In the genomic region with DNA sequence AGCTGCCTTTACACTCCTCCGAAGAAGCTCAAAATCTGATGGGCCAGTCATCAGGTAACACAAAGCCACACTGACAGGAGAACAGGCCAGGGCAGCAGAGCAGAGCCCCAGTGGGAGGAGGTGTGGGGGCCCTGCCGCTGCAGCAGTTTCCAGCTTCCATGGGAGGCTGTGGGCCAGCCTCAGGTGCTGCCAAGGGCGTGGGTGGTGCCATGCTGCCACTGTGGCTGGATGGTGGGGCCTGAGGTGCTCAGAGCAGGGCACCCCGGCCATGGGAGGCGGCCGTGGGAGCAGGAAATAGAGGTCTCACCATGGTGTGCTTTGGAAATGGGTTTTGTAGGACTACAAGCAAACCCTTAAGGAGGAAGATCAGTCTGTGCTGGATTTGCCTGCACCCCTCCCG, we compare ENCODE assay signal across 27 cellular contexts.
"Had no signal": no experiment of that assay in that cellular context is flagged by ENCODE, and none has a peak within 500 bp of the region (broad histone marks: within the 10 kb centered on the region; RNA-seq: fewer than 3 reads in every experiment).

No MANE protein-coding gene starts in this region.

- H3K36me3 Mint-ChIP-seq: natural killer cell, neural progenitor cell had no signal

- ATAC-seq: natural killer cell; pancreas; right cardiac atrium; right lobe of liver; stimulated activated effector memory CD8-positive, alpha-beta T cell treated with anti-CD3 and anti-CD28 coated beads, Interleukin-12 subunit alpha, Interleukin-12 subunit beta, amount 100 ng/mL, for 72 hours; stimulated activated naive B cell treated with anti-CD40 and anti-IgM and Interleukin-4, amounts not matched to agents 10 μg/mL and 1 μg/mL and 100 μg/mL, for 72 hours had no signal

- H3K4me1 ChIP-seq: neural progenitor cell, pancreas, prostate gland, right lobe of liver, sigmoid colon, stomach, thyroid gland, tibial nerve, upper lobe of left lung, vagina had no signal

- H3K36me3 ChIP-seq: neural progenitor cell, neutrophil, pancreas, prostate gland, right lobe of liver, sigmoid colon, stomach, thoracic aorta, thyroid gland, upper lobe of left lung, vagina had no signal

- H3K27ac ChIP-seq: neural progenitor cell, neutrophil, pancreas, prostate gland, right lobe of liver, sigmoid colon, stomach, thoracic aorta, thyroid gland, tibial nerve, upper lobe of left lung, vagina had no signal

- H3K9me3 ChIP-seq: neutrophil, pancreas, prostate gland, right lobe of liver, thyroid gland, vagina had no signal

- H3K9ac ChIP-seq: neural progenitor cell had no signal

- H3K27me3 Mint-ChIP-seq: stimulated activated naive CD8-positive, alpha-beta T cell treated with anti-CD3 and anti-CD28 coated beads, Interleukin-15, Interleukin-2, amounts not matched to agents 100 ng/mL and 50 ng/mL, for 24 hours had no signal

- H3K4me3 Mint-ChIP-seq: natural killer cell; nephron; neural progenitor cell; stimulated activated effector memory CD8-positive, alpha-beta T cell treated with anti-CD3 and anti-CD28 coated beads, Interleukin-12 subunit alpha, Interleukin-12 subunit beta, amount 100 ng/mL, for 72 hours; stimulated activated naive B cell treated with anti-CD40 and anti-IgM and Interleukin-4, amounts not matched to agents 10 μg/mL and 1 μg/mL and 100 μg/mL, for 72 hours; stimulated activated naive CD8-positive, alpha-beta T cell treated with anti-CD3 and anti-CD28 coated beads, Interleukin-15, Interleukin-2, amounts not matched to agents 100 ng/mL and 50 ng/mL, for 24 hours had no signal

- DNase-seq: natural killer cell; nucleus accumbens; retina; right cardiac atrium; sigmoid colon; small intestine; stimulated activated CD4-positive, alpha-beta T cell treated with anti-CD3 and anti-CD28 coated beads, Interleukin-15, amount 100 ng/mL, for 24 hours; stimulated activated CD4-positive, alpha-beta T cell treated with anti-CD3 and anti-CD28 coated beads, Interleukin-2, amount 100 ng/mL, for 24 hours; stimulated activated CD4-positive, alpha-beta T cell treated with anti-CD3 and anti-CD28 coated beads, Interleukin-2, amount 100 ng/mL, for 48 hours; stimulated activated CD4-positive, alpha-beta T cell treated with anti-CD3 and anti-CD28 coated beads, Interleukin-4, amount 100 ng/mL, for 24 hours; stimulated activated naive B cell treated with anti-CD40 and anti-IgM and Interleukin-4, amounts not matched to agents 10 μg/mL and 1 μg/mL and 100 μg/mL, for 72 hours; stimulated activated naive CD4-positive, alpha-beta T cell treated with Interleukin-2 at 50 U/mL for 16 hours; stomach; thyroid gland; trophoblast cell; upper lobe of left lung had no signal

- H3K27ac Mint-ChIP-seq: natural killer cell; nephron; neural progenitor cell; stimulated activated effector memory CD8-positive, alpha-beta T cell treated with anti-CD3 and anti-CD28 coated beads, Interleukin-12 subunit alpha, Interleukin-12 subunit beta, amount 100 ng/mL, for 72 hours; stimulated activated naive B cell treated with anti-CD40 and anti-IgM and Interleukin-4, amounts not matched to agents 10 μg/mL and 1 μg/mL and 100 μg/mL, for 72 hours; stimulated activated naive CD8-positive, alpha-beta T cell treated with anti-CD3 and anti-CD28 coated beads, Interleukin-15, Interleukin-2, amounts not matched to agents 100 ng/mL and 50 ng/mL, for 24 hours had no signal

- H2AFZ ChIP-seq: neural progenitor cell had no signal

- H3K27me3 ChIP-seq: neural progenitor cell, neutrophil, pancreas, right lobe of liver, sigmoid colon, thyroid gland, tibial nerve, upper lobe of left lung, vagina had no signal

- H3K4me1 Mint-ChIP-seq: natural killer cell; nephron; stimulated activated effector memory CD8-positive, alpha-beta T cell treated with anti-CD3 and anti-CD28 coated beads, Interleukin-12 subunit alpha, Interleukin-12 subunit beta, amount 100 ng/mL, for 72 hours; stimulated activated naive B cell treated with anti-CD40 and anti-IgM and Interleukin-4, amounts not matched to agents 10 μg/mL and 1 μg/mL and 100 μg/mL, for 72 hours had no signal

- H3K4me3 ChIP-seq: neural progenitor cell, pancreas, prostate gland, right lobe of liver, sigmoid colon, stomach, thoracic aorta, thyroid gland, tibial nerve, upper lobe of left lung, vagina had no signal

- H3K4me2 ChIP-seq: neural progenitor cell had no signal

- H3K9me3 Mint-ChIP-seq: natural killer cell; nephron; neural progenitor cell; stimulated activated effector memory CD8-positive, alpha-beta T cell treated with anti-CD3 and anti-CD28 coated beads, Interleukin-12 subunit alpha, Interleukin-12 subunit beta, amount 100 ng/mL, for 72 hours; stimulated activated naive CD8-positive, alpha-beta T cell treated with anti-CD3 and anti-CD28 coated beads, Interleukin-15, Interleukin-2, amounts not matched to agents 100 ng/mL and 50 ng/mL, for 24 hours had no signal
